9 cellular contexts compared by ENCODE assay signal in genomic region chr3:187183210-187183862, GRCh38. TPM values are rescaled to one million over a fixed set of nuclear protein-coding genes. Genes with fewer than 3 reads are reported as not detected.
DNase-seq lines count a peak whose midpoint lies in the region; ATAC-seq and TF ChIP-seq lines count a peak whose summit lies in the region.
"Had no signal": no experiment of that assay in that cellular context is flagged by ENCODE, and none has a peak within 500 bp of the region (broad histone marks: within the 10 kb centered on the region; RNA-seq: fewer than 3 reads in every experiment).

No MANE protein-coding gene starts in this region.

- H3K4me3 Mint-ChIP-seq in activated T-helper 17 cell treated with anti-CD3 and anti-CD28 coated beads, Interleukin-2, amount 50 U/mL, for 72 hours = no peak overlapping the region

- H3K4me1 ChIP-seq in HUES64 (ENCODE audit: insufficient read depth, low read length) = peaks cover 62% of the 10 kb centered on the region
- no peaks in the 10 kb centered on the region for H3K4me1 ChIP-seq in prostate gland (replicated peaks)

- no peaks in the 10 kb centered on the region for H3K36me3 ChIP-seq in HUES64 (ENCODE audit: insufficient read depth, low read length)
- no peaks in the 10 kb centered on the region for H3K36me3 ChIP-seq in prostate gland
- H3K36me3 ChIP-seq: vagina had no signal

- intact Hi-C loops in prostate gland (cut with DNase I) = no loop called here

- no peak for TF ChIP-seq POLR2A in prostate gland (IDR thresholded peaks at IDR 0.05)
- no peak for TF ChIP-seq POLR2A in GM18505 (IDR thresholded peaks at IDR 0.05; ENCODE audit: borderline replicate concordance, extremely low read depth, insufficient read depth, insufficient read length)

- H3K9me3 Mint-ChIP-seq in activated T-helper 17 cell treated with anti-CD3 and anti-CD28 coated beads, Interleukin-2, amount 50 U/mL, for 72 hours = no peaks in the 10 kb centered on the region

- 37% methylated on average over 6 of the region's 7 CpGs for WGBS in HUES64
- WGBS in prostate gland = 61% methylated on average over 7 of the region's 7 CpGs

- no peaks in the 10 kb centered on the region for H3K4me1 Mint-ChIP-seq in activated T-helper 17 cell treated with anti-CD3 and anti-CD28 coated beads, Interleukin-2, amount 50 U/mL, for 72 hours

- peaks cover 25% of the 10 kb centered on the region for H3K27me3 Mint-ChIP-seq in activated T-helper 17 cell treated with anti-CD3 and anti-CD28 coated beads, Interleukin-2, amount 50 U/mL, for 72 hours

- peak overlapping the region; percentile 3 for H3K9ac ChIP-seq in HUES64 (ENCODE audit: low read depth, low read length)

- no peak for TF ChIP-seq CTCF in prostate gland (IDR thresholded peaks at IDR 0.05)

- H3K9me3 ChIP-seq in HUES64 (ENCODE audit: insufficient read depth, low read depth, low read length) = no peaks in the 10 kb centered on the region
- no peaks in the 10 kb centered on the region for H3K9me3 ChIP-seq in prostate gland
- H3K9me3 ChIP-seq: vagina had no signal

- peak; percentile 61 for ATAC-seq in activated T-helper 17 cell treated with anti-CD3 and anti-CD28 coated beads, Interleukin-2, amount 50 U/mL, for 72 hours (replicated peaks)
- ATAC-seq in GM18505 (IDR thresholded peaks at IDR 0.05; ENCODE audit: unreplicated experiment) (no peak), HG03280 (IDR thresholded peaks at IDR 0.05; ENCODE audit: unreplicated experiment) (no peak)

- H3K27ac ChIP-seq in HUES64 (ENCODE audit: low read depth, low read length) (peak overlapping the region; percentile 85), prostate gland (no peak overlapping the region)
- H3K27ac ChIP-seq: vagina had no signal

- peaks cover 3% of the 10 kb centered on the region; the same call in 1 of the 2 replicates for H3K27me3 ChIP-seq in HUES64 (ENCODE audit: insufficient read depth, low read length)
- no peaks in the 10 kb centered on the region for H3K27me3 ChIP-seq in prostate gland (replicated peaks; ENCODE audit: insufficient read depth)
- H3K27me3 ChIP-seq: vagina had no signal

- H3K27ac Mint-ChIP-seq in activated T-helper 17 cell treated with anti-CD3 and anti-CD28 coated beads, Interleukin-2, amount 50 U/mL, for 72 hours = no peak overlapping the region

- H3K36me3 Mint-ChIP-seq in activated T-helper 17 cell treated with anti-CD3 and anti-CD28 coated beads, Interleukin-2, amount 50 U/mL, for 72 hours (ENCODE audit: low read depth) = no peaks in the 10 kb centered on the region

- no peak overlapping the region for H3K4me3 ChIP-seq in HUES64 (ENCODE audit: low read length)
- no peak overlapping the region for H3K4me3 ChIP-seq in prostate gland
- H3K4me3 ChIP-seq: vagina had no signal

- DNase-seq in NCI-H2107 treated with DMSO at 0.1 percent for 48 hours (lab: John Stamatoyannopoulos, UW; ENCODE audit: unreplicated experiment) (peak; percentile 51), NCI-H2107 (lab: John Stamatoyannopoulos, UW) (no peak), prostate gland (ENCODE audit: low spot score) (peak; percentile 13), retina (no peak)

RNA-seq across cellular contexts. Expression of gene RTP1, which starts 13.9 kb away (rescaled TPM):
- 3.5 TPM for polyA plus RNA-seq in HUES64 (2013, experiment 1 of 2)
- polyA plus RNA-seq in HUES64 (2013, experiment 2 of 2) = 2.3 TPM
- total RNA-seq in activated T-helper 17 cell treated with anti-CD3 and anti-CD28 coated beads, Interleukin-2, amount 50 U/mL, for 72 hours = not detected
- not detected for total RNA-seq in prostate gland
- total RNA-seq: vagina had no signal

RNA-seq across cellular contexts. Expression of gene RPL39L, which starts 44.0 kb away (rescaled TPM):
- 38.1 TPM for polyA plus RNA-seq in HUES64 (2013, experiment 1 of 2)
- 41.1 TPM for polyA plus RNA-seq in HUES64 (2013, experiment 2 of 2)
- total RNA-seq in activated T-helper 17 cell treated with anti-CD3 and anti-CD28 coated beads, Interleukin-2, amount 50 U/mL, for 72 hours = 10 to 100 TPM; 18.1 to 26.8 TPM
- total RNA-seq in prostate gland = 10 to 100 TPM; 27.5 to 57.9 TPM

Comparison
In these comparisons a context has a peak if more than half of its experiments do, and no peak if none do; other contexts are left out.
1. DNase-seq: peak in NCI-H2107 treated with DMSO at 0.1 percent for 48 hours (single experiment) and prostate gland (single experiment); none in NCI-H2107 (single experiment) and retina (single experiment).